In genomic region chr12:64521838-64522237, GRCh38 we compare ENCODE assay signal across 1 cellular context.
TF ChIP-seq lines count a peak whose summit lies in the region.

No MANE protein-coding gene starts in this region.

TF ChIP-seq in GM23338, 12 proteins besides CTCF, POLR2A, EP300 and RAD21 (continued from another document):
- TF ChIP-seq, protein P1, sequence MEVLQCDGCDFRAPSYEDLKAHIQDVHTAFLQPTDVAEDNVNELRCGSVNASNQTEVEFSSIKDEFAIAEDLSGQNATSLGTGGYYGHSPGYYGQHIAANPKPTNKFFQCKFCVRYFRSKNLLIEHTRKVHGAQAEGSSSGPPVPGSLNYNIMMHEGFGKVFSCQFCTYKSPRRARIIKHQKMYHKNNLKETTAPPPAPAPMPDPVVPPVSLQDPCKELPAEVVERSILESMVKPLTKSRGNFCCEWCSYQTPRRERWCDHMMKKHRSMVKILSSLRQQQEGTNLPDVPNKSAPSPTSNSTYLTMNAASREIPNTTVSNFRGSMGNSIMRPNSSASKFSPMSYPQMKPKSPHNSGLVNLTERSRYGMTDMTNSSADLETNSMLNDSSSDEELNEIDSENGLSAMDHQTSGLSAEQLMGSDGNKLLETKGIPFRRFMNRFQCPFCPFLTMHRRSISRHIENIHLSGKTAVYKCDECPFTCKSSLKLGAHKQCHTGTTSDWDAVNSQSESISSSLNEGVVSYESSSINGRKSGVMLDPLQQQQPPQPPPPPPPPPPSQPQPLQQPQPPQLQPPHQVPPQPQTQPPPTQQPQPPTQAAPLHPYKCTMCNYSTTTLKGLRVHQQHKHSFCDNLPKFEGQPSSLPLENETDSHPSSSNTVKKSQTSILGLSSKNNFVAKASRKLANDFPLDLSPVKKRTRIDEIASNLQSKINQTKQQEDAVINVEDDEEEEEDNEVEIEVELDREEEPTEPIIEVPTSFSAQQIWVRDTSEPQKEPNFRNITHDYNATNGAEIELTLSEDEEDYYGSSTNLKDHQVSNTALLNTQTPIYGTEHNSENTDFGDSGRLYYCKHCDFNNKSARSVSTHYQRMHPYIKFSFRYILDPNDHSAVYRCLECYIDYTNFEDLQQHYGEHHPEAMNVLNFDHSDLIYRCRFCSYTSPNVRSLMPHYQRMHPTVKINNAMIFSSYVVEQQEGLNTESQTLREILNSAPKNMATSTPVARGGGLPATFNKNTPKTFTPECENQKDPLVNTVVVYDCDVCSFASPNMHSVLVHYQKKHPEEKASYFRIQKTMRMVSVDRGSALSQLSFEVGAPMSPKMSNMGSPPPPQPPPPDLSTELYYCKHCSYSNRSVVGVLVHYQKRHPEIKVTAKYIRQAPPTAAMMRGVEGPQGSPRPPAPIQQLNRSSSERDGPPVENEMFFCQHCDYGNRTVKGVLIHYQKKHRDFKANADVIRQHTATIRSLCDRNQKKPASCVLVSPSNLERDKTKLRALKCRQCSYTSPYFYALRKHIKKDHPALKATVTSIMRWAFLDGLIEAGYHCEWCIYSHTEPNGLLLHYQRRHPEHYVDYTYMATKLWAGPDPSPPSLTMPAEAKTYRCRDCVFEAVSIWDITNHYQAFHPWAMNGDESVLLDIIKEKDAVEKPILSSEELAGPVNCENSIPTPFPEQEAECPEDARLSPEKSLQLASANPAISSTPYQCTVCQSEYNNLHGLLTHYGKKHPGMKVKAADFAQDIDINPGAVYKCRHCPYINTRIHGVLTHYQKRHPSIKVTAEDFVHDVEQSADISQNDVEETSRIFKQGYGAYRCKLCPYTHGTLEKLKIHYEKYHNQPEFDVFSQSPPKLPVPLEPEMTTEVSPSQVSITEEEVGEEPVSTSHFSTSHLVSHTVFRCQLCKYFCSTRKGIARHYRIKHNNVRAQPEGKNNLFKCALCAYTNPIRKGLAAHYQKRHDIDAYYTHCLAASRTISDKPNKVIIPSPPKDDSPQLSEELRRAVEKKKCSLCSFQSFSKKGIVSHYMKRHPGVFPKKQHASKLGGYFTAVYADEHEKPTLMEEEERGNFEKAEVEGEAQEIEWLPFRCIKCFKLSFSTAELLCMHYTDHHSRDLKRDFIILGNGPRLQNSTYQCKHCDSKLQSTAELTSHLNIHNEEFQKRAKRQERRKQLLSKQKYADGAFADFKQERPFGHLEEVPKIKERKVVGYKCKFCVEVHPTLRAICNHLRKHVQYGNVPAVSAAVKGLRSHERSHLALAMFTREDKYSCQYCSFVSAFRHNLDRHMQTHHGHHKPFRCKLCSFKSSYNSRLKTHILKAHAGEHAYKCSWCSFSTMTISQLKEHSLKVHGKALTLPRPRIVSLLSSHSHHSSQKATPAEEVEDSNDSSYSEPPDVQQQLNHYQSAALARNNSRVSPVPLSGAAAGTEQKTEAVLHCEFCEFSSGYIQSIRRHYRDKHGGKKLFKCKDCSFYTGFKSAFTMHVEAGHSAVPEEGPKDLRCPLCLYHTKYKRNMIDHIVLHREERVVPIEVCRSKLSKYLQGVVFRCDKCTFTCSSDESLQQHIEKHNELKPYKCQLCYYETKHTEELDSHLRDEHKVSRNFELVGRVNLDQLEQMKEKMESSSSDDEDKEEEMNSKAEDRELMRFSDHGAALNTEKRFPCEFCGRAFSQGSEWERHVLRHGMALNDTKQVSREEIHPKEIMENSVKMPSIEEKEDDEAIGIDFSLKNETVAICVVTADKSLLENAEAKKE (CRISPR knock-in tag; IDR thresholded peaks at IDR 0.05) = no peak
- no peak for TF ChIP-seq STAT1 (IDR thresholded peaks at IDR 0.05; ENCODE audit: unreplicated experiment)
- no peak for TF ChIP-seq CREB1 (CRISPR knock-in tag; IDR thresholded peaks at IDR 0.05; ENCODE audit: low read depth)
- TF ChIP-seq, protein P2, sequence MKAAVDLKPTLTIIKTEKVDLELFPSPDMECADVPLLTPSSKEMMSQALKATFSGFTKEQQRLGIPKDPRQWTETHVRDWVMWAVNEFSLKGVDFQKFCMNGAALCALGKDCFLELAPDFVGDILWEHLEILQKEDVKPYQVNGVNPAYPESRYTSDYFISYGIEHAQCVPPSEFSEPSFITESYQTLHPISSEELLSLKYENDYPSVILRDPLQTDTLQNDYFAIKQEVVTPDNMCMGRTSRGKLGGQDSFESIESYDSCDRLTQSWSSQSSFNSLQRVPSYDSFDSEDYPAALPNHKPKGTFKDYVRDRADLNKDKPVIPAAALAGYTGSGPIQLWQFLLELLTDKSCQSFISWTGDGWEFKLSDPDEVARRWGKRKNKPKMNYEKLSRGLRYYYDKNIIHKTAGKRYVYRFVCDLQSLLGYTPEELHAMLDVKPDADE (IDR thresholded peaks at IDR 0.05) = no peak
- no peak for TF ChIP-seq POLR2AphosphoS5 (IDR thresholded peaks at IDR 0.05; ENCODE audit: low read depth)
- TF ChIP-seq EZH2 (IDR thresholded peaks at IDR 0.05; ENCODE audit: low read depth, unreplicated experiment) = no peak
- TF ChIP-seq JUNB (IDR thresholded peaks at IDR 0.05; ENCODE audit: unreplicated experiment) = no peak
- no peak for TF ChIP-seq NANOG (IDR thresholded peaks at IDR 0.05; ENCODE audit: borderline replicate concordance)
- TF ChIP-seq REST (IDR thresholded peaks at IDR 0.05; ENCODE audit: unreplicated experiment) = no peak
